Comparison of ENCODE assay signal across 8 cellular contexts in genomic region chr16:648786-649589, GRCh38. TPM values are rescaled to one million over a fixed set of nuclear protein-coding genes. Genes with fewer than 3 reads are reported as not detected.
DNase-seq lines count a peak whose midpoint lies in the region; ATAC-seq and TF ChIP-seq lines count a peak whose summit lies in the region.

WDR90 (plus strand) TSS chr16:649365; CDS start chr16:649417, 52 bp downstream.

- DNase-seq in GM10266 (ENCODE audit: extremely low spot score) (peak; percentile 99), NCI-H1105 (lab: John Stamatoyannopoulos, UW) (peak; percentile 83), SKM-1 treated with dmso at 0.1 percent for 144 hours (lab: John Stamatoyannopoulos, UW; ENCODE audit: unreplicated experiment) (peak; percentile 86), glomerular visceral epithelial cell (ENCODE audit: extremely low spot score) (peak; percentile 85), omental fat pad (ENCODE audit: low spot score) (peak; percentile 72)
- DNase-seq in activated naive CD4-positive, alpha-beta T cell treated with anti-CD3 and anti-CD28 coated beads, Interleukin-2, amount 50 U/mL, for 72 hours (ENCODE audit: low spot score in 2 of 2) = peak; percentile 91 to 93

- H3K36me3 Mint-ChIP-seq in activated naive CD4-positive, alpha-beta T cell treated with anti-CD3 and anti-CD28 coated beads, Interleukin-2, amount 50 U/mL, for 72 hours = no peaks in the 10 kb centered on the region

- no peak for TF ChIP-seq CTCF in GM10266 (IDR thresholded peaks at IDR 0.05; ENCODE audit: control insufficient read depth, insufficient read depth, low read depth, missing control alignments)
- TF ChIP-seq CTCF in omental fat pad (IDR thresholded peaks at IDR 0.05) = no peak

- ATAC-seq in HG02642 (IDR thresholded peaks at IDR 0.05; ENCODE audit: poor library complexity, unreplicated experiment) (peak; percentile 76), omental fat pad (ENCODE audit: low FRiP score) (peak; percentile 84)
- ATAC-seq in activated naive CD4-positive, alpha-beta T cell treated with anti-CD3 and anti-CD28 coated beads, Interleukin-2, amount 50 U/mL, for 72 hours = peak; percentile 95 to 97

- peak within 1 kb of the TSS; percentile 81 for H3K27ac ChIP-seq in temporal lobe (ENCODE audit: low read depth, low read length)

- no peaks in the 10 kb centered on the region for H3K9me3 Mint-ChIP-seq in activated naive CD4-positive, alpha-beta T cell treated with anti-CD3 and anti-CD28 coated beads, Interleukin-2, amount 50 U/mL, for 72 hours

- H3K27ac Mint-ChIP-seq in activated naive CD4-positive, alpha-beta T cell treated with anti-CD3 and anti-CD28 coated beads, Interleukin-2, amount 50 U/mL, for 72 hours = peak within 1 kb of the TSS; percentile 50 to 77

RNA-seq across cellular contexts. Expression of gene WDR90, which starts in this region (rescaled TPM):
- 100 to 1,000 TPM in 1 of 2 donors, 10 to 100 TPM in 1; 36.1 to 101 TPM for total RNA-seq in activated naive CD4-positive, alpha-beta T cell treated with anti-CD3 and anti-CD28 coated beads, Interleukin-2, amount 50 U/mL, for 72 hours
- total RNA-seq in omental fat pad = 10 to 100 TPM in 3 of 4 donors, 1 to 10 TPM in 1; 7.0 to 25.1 (median 21.2) TPM
- 10.8 TPM for total RNA-seq in temporal lobe

Comparison
In these comparisons a context has a peak if more than half of its experiments do, and no peak if none do; other contexts are left out.
1. Peak in every context shown above with its lines: DNase-seq, ATAC-seq and H3K27ac ChIP-seq.